17 cellular contexts compared by ENCODE assay signal in the genomic region with DNA sequence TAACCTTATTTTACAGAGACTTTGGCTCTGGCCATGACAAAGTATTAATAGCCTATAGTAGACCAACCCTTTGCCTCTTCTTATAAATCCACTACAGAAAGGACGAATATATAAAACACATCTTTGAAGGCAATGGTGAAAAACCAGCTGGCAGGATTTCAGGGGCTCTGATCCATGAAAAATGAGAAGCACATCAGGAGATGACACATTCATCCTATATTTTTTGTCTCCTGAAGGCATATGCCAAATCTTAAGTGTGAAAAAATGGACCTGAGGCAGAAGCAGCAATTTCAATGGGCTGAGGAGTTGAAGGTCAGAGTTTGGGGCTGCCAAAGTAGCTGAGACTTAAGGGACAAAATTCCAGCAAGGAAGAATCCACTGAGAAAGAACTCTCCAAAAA. TPM values are rescaled to one million over a fixed set of nuclear protein-coding genes. Genes with fewer than 3 reads are reported as not detected.
DNase-seq lines count a peak whose midpoint lies in the region; ATAC-seq and TF ChIP-seq lines count a peak whose summit lies in the region.
"Had no signal": no experiment of that assay in that cellular context is flagged by ENCODE, and none has a peak within 500 bp of the region (broad histone marks: within the 10 kb centered on the region; RNA-seq: fewer than 3 reads in every experiment).

No MANE protein-coding gene starts in this region.

- no peaks in the 10 kb centered on the region for H3K9me3 Mint-ChIP-seq in CD4-positive, alpha-beta T cell
- H3K9me3 Mint-ChIP-seq in HFFc6 (no peaks in the 10 kb centered on the region), glutamatergic neuron (ENCODE audit: unreplicated experiment) (no peaks in the 10 kb centered on the region)
- H3K9me3 Mint-ChIP-seq in naive thymus-derived CD8-positive, alpha-beta T cell, result no peaks in the 10 kb centered on the region
- H3K9me3 Mint-ChIP-seq: activated CD4-positive, alpha-beta T cell treated with anti-CD3 and anti-CD28 coated beads, Interleukin-2, amount 10 ng/mL, durations not matched to agents 24 days and 14 days; activated T-helper 1 cell treated with anti-CD3 and anti-CD28 coated beads, Interleukin-12 subunit alpha, Interleukin-12 subunit beta, Interleukin-2, Interleukin-4 antibody, amounts not matched to agents 30 ng/mL and 10 ng/mL and 1 ng/mL, durations not matched to agents 14 hours and 24 hours and 36 hours had no signal

- H3K27ac Mint-ChIP-seq in CD4-positive, alpha-beta T cell, result peak overlapping the region; percentile 41
- H3K27ac Mint-ChIP-seq in HFFc6, result peak overlapping the region; percentile 94
- H3K27ac Mint-ChIP-seq in naive thymus-derived CD8-positive, alpha-beta T cell, result peak overlapping the region; percentile 26 to 77 (median 62)
- H3K27ac Mint-ChIP-seq in glutamatergic neuron (ENCODE audit: unreplicated experiment), result no peak overlapping the region
- H3K27ac Mint-ChIP-seq: activated CD4-positive, alpha-beta T cell treated with anti-CD3 and anti-CD28 coated beads, Interleukin-2, amount 10 ng/mL, durations not matched to agents 24 days and 14 days; activated T-helper 1 cell treated with anti-CD3 and anti-CD28 coated beads, Interleukin-12 subunit alpha, Interleukin-12 subunit beta, Interleukin-2, Interleukin-4 antibody, amounts not matched to agents 30 ng/mL and 10 ng/mL and 1 ng/mL, durations not matched to agents 14 hours and 24 hours and 36 hours; B cell had no signal

- H3K27me3 Mint-ChIP-seq in CD4-positive, alpha-beta T cell, result no peaks in the 10 kb centered on the region
- H3K27me3 Mint-ChIP-seq in HFFc6 (ENCODE audit: insufficient read depth) (no peaks in the 10 kb centered on the region; the same call in none of the 2 replicates), glutamatergic neuron (ENCODE audit: unreplicated experiment) (peaks cover 2% of the 10 kb centered on the region)
- no peaks in the 10 kb centered on the region for H3K27me3 Mint-ChIP-seq in naive thymus-derived CD8-positive, alpha-beta T cell
- H3K27me3 Mint-ChIP-seq: activated CD4-positive, alpha-beta T cell treated with anti-CD3 and anti-CD28 coated beads, Interleukin-2, amount 10 ng/mL, durations not matched to agents 24 days and 14 days; B cell; T-helper 17 cell had no signal

- H3K4me3 ChIP-seq in adipocyte (ENCODE audit: low read length), result no peak overlapping the region
- H3K4me3 ChIP-seq: pancreas, tibial nerve had no signal

- H3K36me3 Mint-ChIP-seq in CD4-positive, alpha-beta T cell (ENCODE audit: low read depth), result peaks cover 35% of the 10 kb centered on the region
- H3K36me3 Mint-ChIP-seq in HFFc6 (ENCODE audit: low read depth) (peaks cover 13% of the 10 kb centered on the region), glutamatergic neuron (ENCODE audit: unreplicated experiment) (no peaks in the 10 kb centered on the region)
- peaks cover 0 to 43% (median 2%) of the 10 kb centered on the region in 3 donors for H3K36me3 Mint-ChIP-seq in naive thymus-derived CD8-positive, alpha-beta T cell

- intact Hi-C loops in CD4-positive, alpha-beta T cell (cut with DNase I, micrococcal nuclease), result no loop called here
- intact Hi-C loops in posterior vena cava (cut with DNase I), result no loop called here

- H3K4me1 Mint-ChIP-seq in CD4-positive, alpha-beta T cell (ENCODE audit: low read depth), result peaks cover 53% of the 10 kb centered on the region
- H3K4me1 Mint-ChIP-seq in HFFc6 (ENCODE audit: low read depth), result peaks cover 63% of the 10 kb centered on the region
- H3K4me1 Mint-ChIP-seq in naive thymus-derived CD8-positive, alpha-beta T cell, result peaks cover 23 to 63% (median 55%) of the 10 kb centered on the region in 4 donors
- no peaks in the 10 kb centered on the region for H3K4me1 Mint-ChIP-seq in glutamatergic neuron (ENCODE audit: low read depth, unreplicated experiment)

- H3K4me1 ChIP-seq in adipocyte (ENCODE audit: control insufficient read depth, insufficient read depth, low read length), result peaks cover 22% of the 10 kb centered on the region

- CTCF ChIA-PET in CD4-positive, alpha-beta T cell (lab: Charles Lee), result interaction anchor here (4.0 kb wide), 1 partner anchor 14 kb away, joined by 25 read pairs; a partner anchor contains a TSS

- H3K27me3 ChIP-seq in CD4-positive, alpha-beta T cell (ENCODE audit: control insufficient read depth, insufficient read depth, low read length), result no peaks in the 10 kb centered on the region
- H3K27me3 ChIP-seq in adipocyte (replicated peaks; ENCODE audit: control insufficient read depth, insufficient read depth, low read length), result no peaks in the 10 kb centered on the region
- H3K27me3 ChIP-seq: pancreas, tibial nerve had no signal

- H3K36me3 ChIP-seq in adipocyte (ENCODE audit: control insufficient read depth, insufficient read depth, low read length, severe bottlenecking), result no peaks in the 10 kb centered on the region
- H3K36me3 ChIP-seq: pancreas had no signal

- TF ChIP-seq CTCF in CD4-positive, alpha-beta T cell (IDR thresholded peaks at IDR 0.05), result no peak
- TF ChIP-seq CTCF in HFFc6 (IDR thresholded peaks at IDR 0.05) (no peak), glutamatergic neuron (IDR thresholded peaks at IDR 0.05; ENCODE audit: partially characterized antibody, unreplicated experiment) (no peak)

- POLR2A ChIA-PET in CD4-positive, alpha-beta T cell (lab: Charles Lee), result interaction anchor here (0.7 to 1.2 kb wide), 3 partner anchors 10 to 68 kb away, joined by 3 to 6 read pairs (median 3); no protein-coding TSS in a partner anchor
- POLR2A ChIA-PET in naive thymus-derived CD8-positive, alpha-beta T cell (lab: Charles Lee), result interaction anchor here (0.7 kb wide), 1 partner anchor 56 kb away, joined by 3 read pairs; no protein-coding TSS in a partner anchor

- no peak overlapping the region for H3K4me3 Mint-ChIP-seq in CD4-positive, alpha-beta T cell
- peak overlapping the region; percentile 19 for H3K4me3 Mint-ChIP-seq in HFFc6
- peak overlapping the region in 1 of 10 donors; percentile 12 for H3K4me3 Mint-ChIP-seq in naive thymus-derived CD8-positive, alpha-beta T cell
- no peak overlapping the region for H3K4me3 Mint-ChIP-seq in glutamatergic neuron (ENCODE audit: unreplicated experiment)
- H3K4me3 Mint-ChIP-seq: activated CD4-positive, alpha-beta T cell treated with anti-CD3 and anti-CD28 coated beads, Interleukin-2, amount 10 ng/mL, durations not matched to agents 24 days and 14 days; activated T-helper 1 cell treated with anti-CD3 and anti-CD28 coated beads, Interleukin-12 subunit alpha, Interleukin-12 subunit beta, Interleukin-2, Interleukin-4 antibody, amounts not matched to agents 30 ng/mL and 10 ng/mL and 1 ng/mL, durations not matched to agents 14 hours and 24 hours and 36 hours; B cell; T-helper 17 cell had no signal

- DNase-seq in CD4-positive, alpha-beta T cell, result no peak
- peak; percentile 1 for DNase-seq in HFFc6
- peak; percentile 37 for DNase-seq in adipocyte (ENCODE audit: low read depth)
- DNase-seq in naive thymus-derived CD8-positive, alpha-beta T cell, result no peak
- DNase-seq in globus pallidus (ENCODE audit: low spot score), result no peak
- DNase-seq in glutamatergic neuron, result no peak
- DNase-seq in posterior vena cava (ENCODE audit: low spot score), result no peak
- DNase-seq: activated CD4-positive, alpha-beta T cell treated with anti-CD3 and anti-CD28 coated beads, Interleukin-2, amount 10 ng/mL, durations not matched to agents 24 days and 14 days; DMS79 treated with DMSO at 0.1 percent for 48 hours; NCI-H1105; NCI-H345; pancreas; T-helper 17 cell had no signal

- no peak overlapping the region for H3K27ac ChIP-seq in CD4-positive, alpha-beta T cell (ENCODE audit: low read depth, low read length)
- H3K27ac ChIP-seq: pancreas had no signal

- no peak overlapping the region for H3K9ac ChIP-seq in adipocyte (ENCODE audit: low read length)

- no peak for ATAC-seq in CD4-positive, alpha-beta T cell (ENCODE audit: poor library complexity)
- ATAC-seq in naive thymus-derived CD8-positive, alpha-beta T cell, result no peak
- ATAC-seq in GM18873 (IDR thresholded peaks at IDR 0.05; ENCODE audit: low FRiP score, unreplicated experiment), result no peak
- ATAC-seq: T-helper 17 cell had no signal

- H3K9me3 ChIP-seq in CD4-positive, alpha-beta T cell (ENCODE audit: control insufficient read depth, low read length), result no peaks in the 10 kb centered on the region
- no peaks in the 10 kb centered on the region for H3K9me3 ChIP-seq in adipocyte (ENCODE audit: control insufficient read depth, low read length)
- H3K9me3 ChIP-seq: pancreas, tibial nerve had no signal

RNA-seq across cellular contexts. Expression of a gene that starts 14.4 kb away (rescaled TPM):
- total RNA-seq in CD4-positive, alpha-beta T cell, result 10 to 100 TPM; 85.7 to 88.9 TPM
- 10 to 100 TPM; 30.5 to 34.5 (median 32.2) TPM for total RNA-seq in HFFc6 (2021; fragmentation: NEBNext Ultra II Directional; extraction: Animal tissue kit (Norgen Biotek cat#: 25700))
- 100 to 1,000 TPM; 114 to 115 TPM for total RNA-seq in naive thymus-derived CD8-positive, alpha-beta T cell
- polyA plus RNA-seq in naive thymus-derived CD8-positive, alpha-beta T cell, result 10 to 100 TPM; 28.4 to 47.6 (median 35.9) TPM
- total RNA-seq in glutamatergic neuron (ENCODE audit: unreplicated experiment), result 29.1 TPM
- total RNA-seq in posterior vena cava, result 10 to 100 TPM; 36.7 to 41.4 TPM

Comparison
In these comparisons a context has a peak if more than half of its experiments do, and no peak if none do; other contexts are left out.
1. DNase-seq: peak in HFFc6 (single experiment) and adipocyte (single experiment); none in CD4-positive, alpha-beta T cell (0 of 10), naive thymus-derived CD8-positive, alpha-beta T cell (0 of 10), globus pallidus (single experiment), glutamatergic neuron (single experiment) and posterior vena cava (single experiment).